1 cellular context compared by ENCODE assay signal in genomic region chr3:171566803-171567422, GRCh38.
TF ChIP-seq lines count a peak whose summit lies in the region.

No MANE protein-coding gene starts in this region.

TF ChIP-seq in SK-N-SH, 30 proteins besides CTCF, POLR2A, EP300 and RAD21 (continued from another document):
- TF ChIP-seq FOXM1 (IDR thresholded peaks at IDR 0.05; ENCODE audit: low read depth) (0 out of 2 replicates have a peak, but pooled peaks have one; percentile 22), TAF1 (IDR thresholded peaks at IDR 0.05; ENCODE audit: borderline replicate concordance, low read depth, low read length) (no peak), TCF12 (IDR thresholded peaks at IDR 0.05) (no peak), MEF2A (IDR thresholded peaks at IDR 0.05; ENCODE audit: borderline replicate concordance, low read depth) (no peak)
